ENCODE assay signal across 8 cellular contexts in the genomic region with DNA sequence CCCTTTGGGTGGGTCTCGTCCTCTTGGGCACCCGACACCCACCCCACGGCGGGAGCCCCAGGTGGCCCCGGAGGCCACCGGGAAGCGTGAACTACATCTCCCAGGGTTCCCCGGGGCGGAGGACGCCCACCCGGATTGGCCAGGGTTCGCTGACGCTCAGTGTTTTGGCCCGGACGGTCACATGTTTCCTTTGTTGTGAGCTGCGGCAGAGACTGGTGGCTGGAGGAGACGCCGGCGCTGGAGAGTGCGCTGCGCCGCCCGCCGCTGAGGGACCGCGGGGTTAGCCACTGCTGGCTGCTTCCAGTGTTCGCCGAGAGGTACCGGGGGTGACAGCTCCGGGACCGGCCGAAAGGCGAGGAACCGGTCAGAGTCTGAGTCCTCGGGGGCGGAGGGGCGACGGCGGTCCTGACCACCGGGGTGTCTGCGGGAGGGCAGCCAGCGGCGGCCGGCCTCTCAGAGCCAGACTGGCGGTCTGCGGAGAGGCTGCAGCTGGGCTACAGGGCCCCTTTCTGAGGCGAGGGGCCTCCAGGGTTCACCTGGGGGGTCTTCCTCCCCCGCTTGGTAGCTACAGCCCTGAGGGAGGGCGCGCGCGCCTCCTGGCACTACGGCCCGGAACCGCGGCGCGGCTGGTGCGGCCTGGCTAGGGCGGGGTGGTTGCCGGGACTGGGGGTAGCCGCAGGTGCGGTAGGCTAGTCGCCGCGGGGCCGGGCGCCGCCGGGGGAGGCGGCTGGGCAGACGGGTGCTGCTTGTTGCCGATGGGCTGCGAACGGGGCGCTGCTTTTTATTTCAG. TPM values are rescaled to one million over a fixed set of nuclear protein-coding genes. Genes with fewer than 3 reads are reported as not detected.
DNase-seq lines count a peak whose midpoint lies in the region; ATAC-seq, FAIRE-seq and TF ChIP-seq lines count a peak whose summit lies in the region.

A gene with protein sequence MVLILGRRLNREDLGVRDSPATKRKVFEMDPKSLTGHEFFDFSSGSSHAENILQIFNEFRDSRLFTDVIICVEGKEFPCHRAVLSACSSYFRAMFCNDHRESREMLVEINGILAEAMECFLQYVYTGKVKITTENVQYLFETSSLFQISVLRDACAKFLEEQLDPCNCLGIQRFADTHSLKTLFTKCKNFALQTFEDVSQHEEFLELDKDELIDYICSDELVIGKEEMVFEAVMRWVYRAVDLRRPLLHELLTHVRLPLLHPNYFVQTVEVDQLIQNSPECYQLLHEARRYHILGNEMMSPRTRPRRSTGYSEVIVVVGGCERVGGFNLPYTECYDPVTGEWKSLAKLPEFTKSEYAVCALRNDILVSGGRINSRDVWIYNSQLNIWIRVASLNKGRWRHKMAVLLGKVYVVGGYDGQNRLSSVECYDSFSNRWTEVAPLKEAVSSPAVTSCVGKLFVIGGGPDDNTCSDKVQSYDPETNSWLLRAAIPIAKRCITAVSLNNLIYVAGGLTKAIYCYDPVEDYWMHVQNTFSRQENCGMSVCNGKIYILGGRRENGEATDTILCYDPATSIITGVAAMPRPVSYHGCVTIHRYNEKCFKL (plus strand): TSS at position 193 of the 790 bp plus-strand sequence. CDS start 14,734 bp downstream, outside the sequence.

- H2AFZ ChIP-seq in OCI-LY1 (ENCODE audit: low read length) (peak within 1 kb of the TSS; percentile 34), endothelial cell of umbilical vein (ENCODE audit: low read depth, low read length) (peak within 1 kb of the TSS; percentile 99)

- intact Hi-C loops in endothelial cell of umbilical vein (cut with micrococcal nuclease): loop anchor here (1.0 to 5.0 kb wide), 7 partner anchors 62 to 513 kb away; a partner anchor contains a TSS

- CTCF ChIA-PET in endothelial cell of umbilical vein (lab: Charles Lee): interaction anchor here (0.9 to 3.3 kb wide), 5 partner anchors 20 to 168 kb away, joined by 3 to 13 read pairs (median 3); no protein-coding TSS in a partner anchor

- H3K9me1 ChIP-seq in endothelial cell of umbilical vein (replicated peaks; ENCODE audit: control insufficient read depth, extremely low read depth, insufficient read depth, low read length): no peaks in the 10 kb centered on the region

- ATAC-seq in GM21515 (IDR thresholded peaks at IDR 0.05; ENCODE audit: unreplicated experiment): peak; percentile 90

- H3F3A ChIP-seq in OCI-LY1 (ENCODE audit: insufficient read depth, low read length): no peaks in the 10 kb centered on the region

- dilution Hi-C loops in endothelial cell of umbilical vein (cut with MboI; ENCODE audit: extremely low pct_ligation_motif_present, low sequenced_read_pairs): no loop called here

- H3K4me2 ChIP-seq in OCI-LY1 (ENCODE audit: low read length): peak within 1 kb of the TSS; percentile 92
- H3K4me2 ChIP-seq in endothelial cell of umbilical vein (ENCODE audit: insufficient read depth, low read length): peak within 1 kb of the TSS; percentile 75

- peak within 1 kb of the TSS; percentile 89 for H3K9ac ChIP-seq in OCI-LY1 (ENCODE audit: low read length)
- peak within 1 kb of the TSS; percentile 93 for H3K9ac ChIP-seq in endothelial cell of umbilical vein (replicated peaks; ENCODE audit: extremely low read depth, insufficient read depth, low read length)

- H3K4me1 ChIP-seq in OCI-LY1 (ENCODE audit: insufficient read depth, low read length, severe bottlenecking): peaks cover 29% of the 10 kb centered on the region
- peaks cover 19% of the 10 kb centered on the region for H3K4me1 ChIP-seq in endothelial cell of umbilical vein (ENCODE audit: control insufficient read depth, extremely low read depth, insufficient read depth, low read length)

- BruUV-seq in endothelial cell of umbilical vein (replicated peaks; lab: Mats Ljungman, UMichigan): no TSS peak

- no peaks in the 10 kb centered on the region for H3K36me3 ChIP-seq in OCI-LY1 (ENCODE audit: insufficient read depth, low read length)
- no peaks in the 10 kb centered on the region for H3K36me3 ChIP-seq in endothelial cell of umbilical vein (ENCODE audit: control insufficient read depth in 2 of 2, extremely low read depth in 1 of 2, insufficient read depth in 2 of 2, low read length in 2 of 2)

- H3K9me3 ChIP-seq in OCI-LY1 (ENCODE audit: low read length) (no peaks in the 10 kb centered on the region), endothelial cell of umbilical vein (replicated peaks; ENCODE audit: control insufficient read depth, insufficient read depth, low read length) (no peaks in the 10 kb centered on the region)

- H3K27ac ChIP-seq in OCI-LY1 (ENCODE audit: low read depth, low read length, poor library complexity, severe bottlenecking) (peak within 1 kb of the TSS; percentile 93), endothelial cell of umbilical vein (ENCODE audit: insufficient read depth, low read depth, low read length) (peak within 1 kb of the TSS; percentile 89)

- FAIRE-seq in endothelial cell of umbilical vein (lab: Jason Lieb, UNC): peak; percentile 85

- peak; percentile 41 for TF ChIP-seq POLR2A in endothelial cell of umbilical vein (IDR thresholded peaks at IDR 0.05; ENCODE audit: low read depth, low read length)

- POLR2A ChIA-PET in endothelial cell of umbilical vein (lab: Charles Lee): interaction anchor here (0.9 to 1.5 kb wide), 3 partner anchors 51 to 156 kb away, joined by 3 to 7 read pairs (median 6); a partner anchor contains a TSS

- H3K27me3 ChIP-seq in OCI-LY1 (ENCODE audit: insufficient read depth, low read length) (no peaks in the 10 kb centered on the region), endothelial cell of umbilical vein (ENCODE audit: control insufficient read depth in 2 of 2, insufficient read depth in 2 of 2, low read length in 2 of 2) (no peaks in the 10 kb centered on the region)

- H3K9me2 ChIP-seq in OCI-LY1 (ENCODE audit: low read depth, low read length): no peaks in the 10 kb centered on the region

- H4K20me1 ChIP-seq in OCI-LY1 (ENCODE audit: insufficient read depth, low read length) (no peaks in the 10 kb centered on the region), endothelial cell of umbilical vein (replicated peaks; ENCODE audit: control insufficient read depth, extremely low read depth, insufficient read depth, low read length) (no peaks in the 10 kb centered on the region)

- H3K79me2 ChIP-seq in OCI-LY1 (ENCODE audit: insufficient read depth, low read length) (peaks cover 35% of the 10 kb centered on the region), endothelial cell of umbilical vein (ENCODE audit: control insufficient read depth, insufficient read depth, low read length) (no peaks in the 10 kb centered on the region)

- peak; percentile 93 for DNase-seq in D341Med (ENCODE audit: low spot score)
- peak; percentile 87 for DNase-seq in HuH-7 (ENCODE audit: low spot score)
- peak; percentile 82 for DNase-seq in activated T-cell treated with anti-CD3 and anti-CD28 coated beads for 1 hour (ENCODE audit: low read depth)
- peak; percentile 93 for DNase-seq in endothelial cell of umbilical vein (ENCODE audit: low read depth, low spot score)
- peak; percentile 93 for DNase-seq in middle frontal gyrus (ENCODE audit: extremely low spot score, low spot score)
- peak; percentile 83 to 89 for DNase-seq in stimulated activated CD8-positive, alpha-beta memory T cell treated with anti-CD3 and anti-CD28 coated beads, Interleukin-2, amount 100 ng/mL, for 48 hours (ENCODE audit: low read depth in 2 of 2)

- H3K4me3 ChIP-seq in OCI-LY1 (ENCODE audit: low read depth, low read length, poor library complexity, severe bottlenecking): peak within 1 kb of the TSS; percentile 85
- peak within 1 kb of the TSS; percentile 81 to 99 (median 84) for H3K4me3 ChIP-seq in endothelial cell of umbilical vein (replicated peaks in 1 of 3; ENCODE audit: insufficient read depth in 1 of 3, low read depth in 1 of 3, low read length in 3 of 3)

- TF ChIP-seq CTCF in OCI-LY1 (IDR thresholded peaks at IDR 0.05; ENCODE audit: low read length) (peak; percentile 23; the same call in 1 of the 2 replicates), endothelial cell of umbilical vein (IDR thresholded peaks at IDR 0.05; ENCODE audit: extremely low read depth in 1 of 2, insufficient read depth in 1 of 2, low read depth in 1 of 2, low read length in 2 of 2) (no peak)

TF ChIP-seq in endothelial cell of umbilical vein, 7 proteins besides CTCF, POLR2A, EP300 and RAD21:
- TF ChIP-seq, protein P1, sequence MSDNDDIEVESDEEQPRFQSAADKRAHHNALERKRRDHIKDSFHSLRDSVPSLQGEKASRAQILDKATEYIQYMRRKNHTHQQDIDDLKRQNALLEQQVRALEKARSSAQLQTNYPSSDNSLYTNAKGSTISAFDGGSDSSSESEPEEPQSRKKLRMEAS (IDR thresholded peaks at IDR 0.05; ENCODE audit: insufficient read depth, insufficient read length): peak; percentile 72
- TF ChIP-seq JUN (IDR thresholded peaks at IDR 0.05; ENCODE audit: borderline replicate concordance, insufficient read depth, insufficient read length, low read depth): no peak
- TF ChIP-seq POLR2AphosphoS5 (IDR thresholded peaks at IDR 0.05; ENCODE audit: insufficient read depth, low read depth, low read length): peak; percentile 47

RNA-seq across cellular contexts. Expression of the gene that starts here (rescaled TPM):
- 45.8 and 46.2 TPM in 2 replicates for total RNA-seq in endothelial cell of umbilical vein
- 14.0 and 18.0 TPM in 2 replicates for polyA plus RNA-seq in endothelial cell of umbilical vein
- polyA plus RNA-seq in endothelial cell of umbilical vein (2011; cell fraction: cytosol; rRNA removed): 12.6 and 15.0 TPM in 2 replicates
- polyA plus RNA-seq in endothelial cell of umbilical vein (2011; cell fraction: nucleus; rRNA removed): 31.7 and 34.0 TPM in 2 replicates
- polyA plus RNA-seq in endothelial cell of umbilical vein (2012): 14.0 and 17.5 TPM in 2 replicates
- 84.7 and 88.3 TPM in 2 replicates for polyA minus RNA-seq in endothelial cell of umbilical vein
- 33.1 TPM for polyA minus RNA-seq in endothelial cell of umbilical vein (2011; cell fraction: cytosol; rRNA and poly(A)+ RNA removed)
- 64.9 and 78.2 TPM in 2 replicates for polyA minus RNA-seq in endothelial cell of umbilical vein (2011; cell fraction: nucleus; rRNA and poly(A)+ RNA removed)

Comparison
In these comparisons a context has a peak if more than half of its experiments do, and no peak if none do; other contexts are left out.
1. Peak in every context shown above with its lines: DNase-seq, ATAC-seq, H3K4me3 ChIP-seq and H3K27ac ChIP-seq.